23 cellular contexts compared by ENCODE assay signal in genomic region chr3:119990888-119991287, GRCh38.
DNase-seq lines count a peak whose midpoint lies in the region; ATAC-seq and TF ChIP-seq lines count a peak whose summit lies in the region.
"Had no signal": no experiment of that assay in that cellular context is flagged by ENCODE, and none has a peak within 500 bp of the region (broad histone marks: within the 10 kb centered on the region; RNA-seq: fewer than 3 reads in every experiment).

No MANE protein-coding gene starts in this region.

- no peaks in the 10 kb centered on the region for H3K36me3 ChIP-seq in breast epithelium
- peaks cover 3% of the 10 kb centered on the region for H3K36me3 ChIP-seq in adipocyte (ENCODE audit: control insufficient read depth, insufficient read depth, low read length, severe bottlenecking)
- no peaks in the 10 kb centered on the region for H3K36me3 ChIP-seq in fibroblast of lung (ENCODE audit: control insufficient read depth, insufficient read depth, low read length)
- H3K36me3 ChIP-seq in prostate gland = no peaks in the 10 kb centered on the region
- H3K36me3 ChIP-seq: gastrocnemius medialis, thoracic aorta had no signal

- TF ChIP-seq POLR2A in breast epithelium (IDR thresholded peaks at IDR 0.05) (no peak), prostate gland (IDR thresholded peaks at IDR 0.05) (no peak)

- H3K79me2 ChIP-seq in fibroblast of lung (ENCODE audit: control insufficient read depth, insufficient read depth, low read length) = peaks cover 43% of the 10 kb centered on the region

- H3K4me1 Mint-ChIP-seq in MCF 10A (ENCODE audit: insufficient read depth, unreplicated experiment) = peaks cover 34% of the 10 kb centered on the region
- H3K4me1 Mint-ChIP-seq: nephron progenitor cell had no signal

- no peak for TF ChIP-seq CTCF in MCF 10A (IDR thresholded peaks at IDR 0.05; ENCODE audit: unreplicated experiment)
- no peak for TF ChIP-seq CTCF in breast epithelium (IDR thresholded peaks at IDR 0.05)
- TF ChIP-seq CTCF in fibroblast of lung (conservative IDR thresholded peaks at IDR 0.05 in 1 of 2, IDR thresholded peaks at IDR 0.05 in 1 of 2; ENCODE audit: low read depth in 1 of 2, low read length in 2 of 2) = no peak
- no peak for TF ChIP-seq CTCF in prostate gland (IDR thresholded peaks at IDR 0.05)

- no TSS peak for BruUV-seq in MCF 10A (replicated peaks; lab: Mats Ljungman, UMichigan)

- no peaks in the 10 kb centered on the region for H4K20me1 ChIP-seq in fibroblast of lung (ENCODE audit: control insufficient read depth, extremely low read depth, insufficient read depth, low read length)

- DNase-seq in MCF 10A (ENCODE audit: unreplicated experiment) (peak; percentile 56), breast epithelium (ENCODE audit: low spot score in 2 of 2) (no peak), adipocyte (ENCODE audit: low read depth) (peak; percentile 19), fibroblast of lung (ENCODE audit: low read depth in 2 of 2) (peak; percentile 36 to 59), stromal cell of bone marrow (ENCODE audit: low read depth) (peak; percentile 19), prostate gland (ENCODE audit: low spot score) (no peak)
- DNase-seq: 8988T; activated CD4-positive, alpha-beta T cell treated with anti-CD3 and anti-CD28 coated beads, Interleukin-2, amount 50 U/mL, for 4 hours; C1 segment of cervical spinal cord; effector CD8-positive, alpha-beta T cell; gastrocnemius medialis; left colon; midbrain; NCI-H187 treated with DMSO at 0.1 percent for 48 hours; NCI-H446 treated with DMSO at 0.1 percent for 48 hours; nephron progenitor cell; Right ventricle myocardium superior; spleen had no signal

- H3K36me3 Mint-ChIP-seq in MCF 10A (ENCODE audit: insufficient read depth, unreplicated experiment) = peaks cover 10% of the 10 kb centered on the region

- no peak overlapping the region for H3K9ac ChIP-seq in adipocyte (ENCODE audit: low read length)
- no peak overlapping the region for H3K9ac ChIP-seq in fibroblast of lung (ENCODE audit: insufficient read depth, low read length)

- H3K4me1 ChIP-seq in breast epithelium (no peaks in the 10 kb centered on the region), adipocyte (ENCODE audit: control insufficient read depth, insufficient read depth, low read length) (peaks cover 36% of the 10 kb centered on the region), fibroblast of lung (ENCODE audit: control insufficient read depth, extremely low read depth, insufficient read depth, low read length) (no peaks in the 10 kb centered on the region), prostate gland (replicated peaks) (peaks cover 3% of the 10 kb centered on the region)

- H3K27ac ChIP-seq in breast epithelium (no peak overlapping the region), fibroblast of lung (ENCODE audit: insufficient read depth, low read length) (no peak overlapping the region), prostate gland (no peak overlapping the region)
- H3K27ac ChIP-seq: gastrocnemius medialis, spleen, thoracic aorta had no signal

- CTCF ChIA-PET in MCF 10A (lab: Yijun Ruan, JAX) = no interaction called here

- H3K9me3 ChIP-seq in breast epithelium = peaks cover 0 to 10% of the 10 kb centered on the region in 2 donors
- no peaks in the 10 kb centered on the region for H3K9me3 ChIP-seq in adipocyte (ENCODE audit: control insufficient read depth, low read length)
- H3K9me3 ChIP-seq in fibroblast of lung (ENCODE audit: control insufficient read depth, insufficient read depth, low read depth, low read length) = no peaks in the 10 kb centered on the region
- no peaks in the 10 kb centered on the region for H3K9me3 ChIP-seq in prostate gland
- H3K9me3 ChIP-seq: gastrocnemius medialis, thoracic aorta had no signal

- POLR2A ChIA-PET in MCF 10A (lab: Yijun Ruan, JAX) = interaction anchor here (1.1 kb wide), 1 partner anchor 13 kb away, joined by 3 read pairs; no protein-coding TSS in a partner anchor

- H3K27me3 ChIP-seq in breast epithelium (no peaks in the 10 kb centered on the region), adipocyte (replicated peaks; ENCODE audit: control insufficient read depth, insufficient read depth, low read length) (no peaks in the 10 kb centered on the region), fibroblast of lung (ENCODE audit: control insufficient read depth, insufficient read depth, low read length) (no peaks in the 10 kb centered on the region), prostate gland (replicated peaks; ENCODE audit: insufficient read depth) (no peaks in the 10 kb centered on the region)
- H3K27me3 ChIP-seq: gastrocnemius medialis, spleen had no signal

- H3K4me3 ChIP-seq in breast epithelium (no peak overlapping the region), adipocyte (ENCODE audit: low read length) (no peak overlapping the region), fibroblast of lung (replicated peaks in 1 of 4; ENCODE audit: control extremely low read depth in 1 of 4, insufficient read depth in 1 of 4, low read depth in 3 of 4, low read length in 4 of 4) (no peak overlapping the region), prostate gland (no peak overlapping the region)
- H3K4me3 ChIP-seq: gastrocnemius medialis, spleen, thoracic aorta had no signal

- no peak overlapping the region for H3K4me3 Mint-ChIP-seq in MCF 10A (ENCODE audit: unreplicated experiment)
- H3K4me3 Mint-ChIP-seq: activated naive CD8-positive, alpha-beta T cell; IgD-negative memory B cell; nephron progenitor cell had no signal

- H2AFZ ChIP-seq in fibroblast of lung (ENCODE audit: low read length) = no peak overlapping the region

- no peaks in the 10 kb centered on the region for H3K9me3 Mint-ChIP-seq in MCF 10A (ENCODE audit: unreplicated experiment)

- H3K27me3 Mint-ChIP-seq in MCF 10A (ENCODE audit: insufficient read depth, unreplicated experiment) = no peaks in the 10 kb centered on the region
- H3K27me3 Mint-ChIP-seq: activated naive CD8-positive, alpha-beta T cell; IgD-negative memory B cell had no signal

- H3K27ac Mint-ChIP-seq in MCF 10A (ENCODE audit: low read depth, unreplicated experiment) = peak overlapping the region; percentile 23
- H3K27ac Mint-ChIP-seq: activated naive CD8-positive, alpha-beta T cell; IgD-negative memory B cell had no signal

- no peak overlapping the region for H3K4me2 ChIP-seq in fibroblast of lung (ENCODE audit: extremely low read depth, insufficient read depth, low read length)

- intact Hi-C loops in MCF 10A (cut with micrococcal nuclease) = no loop called here
- intact Hi-C loops in breast epithelium (cut with DNase I; ENCODE audit: low total_unique reads) = no loop called here
- intact Hi-C loops in prostate gland (cut with DNase I) = no loop called here

- ATAC-seq in GM18873 (IDR thresholded peaks at IDR 0.05; ENCODE audit: low FRiP score, unreplicated experiment) (no peak), HG03439 (IDR thresholded peaks at IDR 0.05; ENCODE audit: unreplicated experiment) (no peak)
- ATAC-seq: gastrocnemius medialis, left colon had no signal

Comparison
In these comparisons a context has a peak if more than half of its experiments do, and no peak if none do; other contexts are left out.
1. DNase-seq: peak in MCF 10A (single experiment), adipocyte (single experiment), fibroblast of lung (2 of 2) and stromal cell of bone marrow (single experiment); none in breast epithelium (0 of 2) and prostate gland (single experiment).